10 cellular contexts compared by ENCODE assay signal in the genomic region with DNA sequence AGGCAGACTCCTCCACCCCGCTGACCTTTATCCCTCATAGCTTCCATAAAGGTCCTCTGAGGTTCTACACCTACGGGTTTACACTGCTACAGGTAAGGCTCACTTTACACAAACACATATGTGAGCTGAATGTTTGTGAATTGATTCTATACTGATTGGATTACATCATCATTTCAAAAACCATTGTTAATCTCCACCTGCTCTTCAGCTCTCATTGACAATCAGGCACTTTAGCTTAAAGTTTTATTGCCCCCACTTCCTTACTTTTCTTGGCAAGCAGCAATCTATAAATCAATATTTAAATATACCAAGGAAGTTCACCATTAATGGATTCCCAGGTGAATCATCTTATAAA. TPM values are rescaled to one million over a fixed set of nuclear protein-coding genes. Genes with fewer than 3 reads are reported as not detected.
DNase-seq lines count a peak whose midpoint lies in the region; ATAC-seq and TF ChIP-seq lines count a peak whose summit lies in the region.
"Had no signal": no experiment of that assay in that cellular context is flagged by ENCODE, and none has a peak within 500 bp of the region (broad histone marks: within the 10 kb centered on the region; RNA-seq: fewer than 3 reads in every experiment).

No MANE protein-coding gene starts in this region.

- no TSS peak for BruUV-seq in PC-9 (replicated peaks; lab: Mats Ljungman, UMichigan)

- H3K36me3 ChIP-seq in CD4-positive, CD25-positive, alpha-beta regulatory T cell (ENCODE audit: control insufficient read depth, insufficient read depth, low read length): no peaks in the 10 kb centered on the region
- no peaks in the 10 kb centered on the region for H3K36me3 ChIP-seq in PC-9 (ENCODE audit: low read depth)
- H3K36me3 ChIP-seq: tibial nerve had no signal

- no peak for TF ChIP-seq CTCF in PC-9 (conservative IDR thresholded peaks at IDR 0.05)

- H3K4me1 ChIP-seq in CD4-positive, CD25-positive, alpha-beta regulatory T cell (ENCODE audit: control insufficient read depth, insufficient read depth, low read length, poor library complexity, severe bottlenecking): peaks cover 33% of the 10 kb centered on the region
- peaks cover 46% of the 10 kb centered on the region for H3K4me1 ChIP-seq in PC-9 (replicated peaks; ENCODE audit: insufficient read depth)

- no peaks in the 10 kb centered on the region for H4K20me1 ChIP-seq in PC-9 (ENCODE audit: insufficient read depth)

- ATAC-seq in CD4-positive, CD25-positive, alpha-beta regulatory T cell (ENCODE audit: low read depth in 2 of 2): no peak
- ATAC-seq in left colon: peak; percentile 69
- ATAC-seq in HG03457 (IDR thresholded peaks at IDR 0.05; ENCODE audit: unreplicated experiment): no peak
- no peak for ATAC-seq in activated CD4-positive, CD25-positive, alpha-beta regulatory T cell treated with anti-CD3 and anti-CD28 coated beads, Interleukin-2, amount 50 U/mL, for 24 hours
- ATAC-seq: psoas muscle had no signal

- H3K4me3 Mint-ChIP-seq in CD4-positive, CD25-positive, alpha-beta regulatory T cell: peak overlapping the region; percentile 6 to 88 (median 66)

- no peak overlapping the region for H3K4me3 ChIP-seq in CD4-positive, CD25-positive, alpha-beta regulatory T cell (ENCODE audit: low read depth, low read length)
- H3K4me3 ChIP-seq in PC-9: no peak overlapping the region
- H3K4me3 ChIP-seq: tibial nerve had no signal

- H3K4me1 Mint-ChIP-seq in CD4-positive, CD25-positive, alpha-beta regulatory T cell: peaks cover 17 to 37% (median 27%) of the 10 kb centered on the region in 4 donors

- H3K27me3 ChIP-seq in CD4-positive, CD25-positive, alpha-beta regulatory T cell (ENCODE audit: control insufficient read depth, insufficient read depth, low read length): no peaks in the 10 kb centered on the region
- H3K27me3 ChIP-seq in PC-9 (ENCODE audit: insufficient read depth, low read depth): no peaks in the 10 kb centered on the region
- H3K27me3 ChIP-seq: tibial nerve had no signal

- H3K27ac ChIP-seq in CD4-positive, CD25-positive, alpha-beta regulatory T cell (ENCODE audit: insufficient read depth, low read length, poor library complexity, severe bottlenecking): no peak overlapping the region
- H3K27ac ChIP-seq in PC-9: no peak overlapping the region
- H3K27ac ChIP-seq: psoas muscle had no signal

- no peaks in the 10 kb centered on the region for H3K9me2 ChIP-seq in PC-9 (ENCODE audit: insufficient read depth)

- H2AFZ ChIP-seq in PC-9: no peak overlapping the region

- peaks cover 5% of the 10 kb centered on the region; the same call in 1 of the 2 replicates for H3F3A ChIP-seq in PC-9 (ENCODE audit: insufficient read depth, low read depth)

- peaks cover 0 to 7% of the 10 kb centered on the region in 2 experiments for H3K9me3 ChIP-seq in CD4-positive, CD25-positive, alpha-beta regulatory T cell (ENCODE audit: control insufficient read depth in 2 of 2, low read length in 2 of 2)
- H3K9me3 ChIP-seq in PC-9 (ENCODE audit: insufficient read depth, low read depth): no peaks in the 10 kb centered on the region
- H3K9me3 ChIP-seq: psoas muscle, tibial nerve had no signal

- peaks cover 29% of the 10 kb centered on the region for H3K27me3 Mint-ChIP-seq in CD4-positive, CD25-positive, alpha-beta regulatory T cell

- peak overlapping the region in 2 of 3 donors; percentile 83 to 94 for H3K27ac Mint-ChIP-seq in CD4-positive, CD25-positive, alpha-beta regulatory T cell

- CTCF ChIA-PET in PC-9 (lab: Charles Lee): no interaction called here

- H3K79me2 ChIP-seq in PC-9 (ENCODE audit: low read depth): no peaks in the 10 kb centered on the region

- H3K36me3 Mint-ChIP-seq in CD4-positive, CD25-positive, alpha-beta regulatory T cell: peaks cover 4% of the 10 kb centered on the region

- DNase-seq in CD4-positive, CD25-positive, alpha-beta regulatory T cell: no peak
- peak; percentile 82 for DNase-seq in DMS153 treated with DMSO at 0.1 percent for 48 hours (lab: John Stamatoyannopoulos, UW; ENCODE audit: unreplicated experiment)
- DNase-seq in PC-9: no peak
- DNase-seq in left colon: no peak
- no peak for DNase-seq in SK-N-DZ (ENCODE audit: low spot score)
- DNase-seq: cerebellar nuclear complex, psoas muscle had no signal

- intact Hi-C loops in PC-9 (cut with micrococcal nuclease; ENCODE audit: unreplicated experiment): loop anchor here (1.0 kb wide), 1 partner anchor 70 kb away; no protein-coding TSS in a partner anchor
- intact Hi-C loops in left colon (cut with DNase I, micrococcal nuclease): no loop called here

- H3K9me3 Mint-ChIP-seq in CD4-positive, CD25-positive, alpha-beta regulatory T cell: peaks cover 0 to 9% (median 3%) of the 10 kb centered on the region in 7 donors

- POLR2A ChIA-PET in PC-9 (lab: Charles Lee; ENCODE audit: unreplicated experiment): interaction anchor here (0.6 kb wide), 1 partner anchor 171 kb away, joined by 34 read pairs; no protein-coding TSS in a partner anchor

- H3K4me2 ChIP-seq in PC-9: peak overlapping the region; percentile 56; the same call in 1 of the 2 replicates

RNA-seq across cellular contexts. Expression of a gene that starts 12.9 kb away (rescaled TPM):
- total RNA-seq in CD4-positive, CD25-positive, alpha-beta regulatory T cell: 16.6 TPM
- 1 to 10 TPM in 1 of 4 donors, under 1 TPM in 3; 0.34 to 1.2 (median 0.46) TPM for polyA plus RNA-seq in CD4-positive, CD25-positive, alpha-beta regulatory T cell
- total RNA-seq in PC-9 (2021) (0.25 TPM in 1 of 2 replicates, not detected in the other), left colon (1 to 10 TPM in 1 of 2 donors, under 1 TPM in 1; 0.64 to 1.1 TPM)
- 0.94 and 1.0 TPM in 2 replicates for polyA plus RNA-seq in SK-N-DZ (2014; cell fraction: cytosol; rRNA removed)
- polyA plus RNA-seq in SK-N-DZ (2014; cell fraction: nucleus; rRNA removed): 0.24 and 0.40 TPM in 2 replicates

RNA-seq across cellular contexts. Expression of a gene that starts 28.0 kb away (rescaled TPM):
- total RNA-seq in CD4-positive, CD25-positive, alpha-beta regulatory T cell: 9.1 TPM
- polyA plus RNA-seq in CD4-positive, CD25-positive, alpha-beta regulatory T cell: 10 to 100 TPM in 2 of 4 donors, 1 to 10 TPM in 2; 6.2 to 10.5 (median 9.0) TPM
- total RNA-seq in PC-9 (2021) (4.9 and 6.3 TPM in 2 replicates), left colon (10 to 100 TPM; 13.2 to 22.3 TPM)
- polyA plus RNA-seq in SK-N-DZ (2014; cell fraction: cytosol; rRNA removed): 0.07 and 0.50 TPM in 2 replicates
- polyA plus RNA-seq in SK-N-DZ (2014; cell fraction: nucleus; rRNA removed): 0.43 TPM in 1 of 2 replicates, not detected in the other
